In genomic region chr1:31501505-31501904, GRCh38 we compare ENCODE assay signal across 16 cellular contexts.
DNase-seq lines count a peak whose midpoint lies in the region; ATAC-seq and TF ChIP-seq lines count a peak whose summit lies in the region.
"Had no signal": no experiment of that assay in that cellular context is flagged by ENCODE, and none has a peak within 500 bp of the region (broad histone marks: within the 10 kb centered on the region; RNA-seq: fewer than 3 reads in every experiment).

No MANE protein-coding gene starts in this region.

- H3K36me3 Mint-ChIP-seq in WTC11 (no peaks in the 10 kb centered on the region), glutamatergic neuron (ENCODE audit: unreplicated experiment) (no peaks in the 10 kb centered on the region)
- H3K36me3 Mint-ChIP-seq in activated CD4-positive, alpha-beta T cell treated with anti-CD3 and anti-CD28 coated beads, Interleukin-2, amount 10 ng/mL, durations not matched to agents 7 days and 5 days (ENCODE audit: low read depth) = no peaks in the 10 kb centered on the region
- H3K36me3 Mint-ChIP-seq: memory B cell had no signal

- H3K4me1 Mint-ChIP-seq in WTC11 = peaks cover 38% of the 10 kb centered on the region
- peaks cover 8% of the 10 kb centered on the region for H3K4me1 Mint-ChIP-seq in glutamatergic neuron (ENCODE audit: low read depth, unreplicated experiment)
- H3K4me1 Mint-ChIP-seq in activated CD4-positive, alpha-beta T cell treated with anti-CD3 and anti-CD28 coated beads, Interleukin-2, amount 10 ng/mL, durations not matched to agents 7 days and 5 days = peaks cover 13% of the 10 kb centered on the region

- 91 to 92% methylated on average over 5 of the region's 5 CpGs for WGBS in sigmoid colon, 2 donors

- H3K4me1 ChIP-seq in sigmoid colon = no peaks in the 10 kb centered on the region

- H3K4me3 ChIP-seq in AG04450 (ENCODE audit: low read depth, low read length) (no peak overlapping the region), sigmoid colon (no peak overlapping the region)

- TF ChIP-seq EP300 in sigmoid colon (IDR thresholded peaks at IDR 0.05) = no peak

- H3K9me3 Mint-ChIP-seq in WTC11 (no peaks in the 10 kb centered on the region), glutamatergic neuron (ENCODE audit: unreplicated experiment) (no peaks in the 10 kb centered on the region)
- no peaks in the 10 kb centered on the region for H3K9me3 Mint-ChIP-seq in activated CD4-positive, alpha-beta T cell treated with anti-CD3 and anti-CD28 coated beads, Interleukin-2, amount 10 ng/mL, durations not matched to agents 7 days and 5 days
- H3K9me3 Mint-ChIP-seq: memory B cell, nephron progenitor cell had no signal

- no peak overlapping the region for H3K27ac ChIP-seq in AG04450 (ENCODE audit: low read depth, low read length)
- H3K27ac ChIP-seq in sigmoid colon = no peak overlapping the region

- H3K27me3 ChIP-seq in AG04450 (ENCODE audit: control insufficient read depth, insufficient read depth, low read length) (peaks cover 25% of the 10 kb centered on the region), sigmoid colon (peaks cover 0 to 11% (median 3%) of the 10 kb centered on the region in 3 donors)

- H3K9me3 ChIP-seq in AG04450 (ENCODE audit: control insufficient read depth, insufficient read depth, low read length) (no peaks in the 10 kb centered on the region; the same call in 1 of the 2 replicates), sigmoid colon (no peaks in the 10 kb centered on the region)

- H3K27me3 Mint-ChIP-seq in WTC11 (ENCODE audit: low read depth) (peaks cover 4% of the 10 kb centered on the region; the same call in 1 of the 2 replicates), glutamatergic neuron (ENCODE audit: unreplicated experiment) (peaks cover 4% of the 10 kb centered on the region)
- peaks cover 17% of the 10 kb centered on the region for H3K27me3 Mint-ChIP-seq in activated CD4-positive, alpha-beta T cell treated with anti-CD3 and anti-CD28 coated beads, Interleukin-2, amount 10 ng/mL, durations not matched to agents 7 days and 5 days

- ATAC-seq in WTC11 (peak; percentile 50), GM18907 (IDR thresholded peaks at IDR 0.05; ENCODE audit: unreplicated experiment) (no peak)

- no peak for DNase-seq in AG04450 (ENCODE audit: low read depth, low spot score)
- DNase-seq in WTC11 (ENCODE audit: low spot score) = no peak
- DNase-seq in glutamatergic neuron = no peak
- no peak for DNase-seq in sigmoid colon
- DNase-seq in activated T-cell treated with anti-CD3 and anti-CD28 coated beads, Interleukin-2, amount 50 U/mL, for 1 hour = no peak
- DNase-seq in activated CD4-positive, alpha-beta T cell treated with anti-CD3 and anti-CD28 coated beads, Interleukin-2, amount 10 ng/mL, durations not matched to agents 7 days and 5 days = no peak
- DNase-seq: activated CD4-positive, alpha-beta T cell treated with anti-CD3 and anti-CD28 coated beads, Interleukin-2, amount 50 U/mL, for 48 hours; AML-193; DMS153; IMR-90; NCI-H1092; nephron progenitor cell; SIG-M5 had no signal

- H3K27ac Mint-ChIP-seq in WTC11 (no peak overlapping the region), glutamatergic neuron (ENCODE audit: unreplicated experiment) (no peak overlapping the region)
- H3K27ac Mint-ChIP-seq in activated CD4-positive, alpha-beta T cell treated with anti-CD3 and anti-CD28 coated beads, Interleukin-2, amount 10 ng/mL, durations not matched to agents 7 days and 5 days = no peak overlapping the region
- H3K27ac Mint-ChIP-seq: memory B cell, nephron progenitor cell had no signal

- intact Hi-C loops in sigmoid colon (cut with DNase I) = no loop called here

- peak; percentile 22; the same call in 1 of the 2 replicates for TF ChIP-seq CTCF in AG04450 (IDR thresholded peaks at IDR 0.05; ENCODE audit: low read depth, low read length)
- peak; percentile 45; the same call in 1 of the 2 replicates for TF ChIP-seq CTCF in GM12874 (IDR thresholded peaks at IDR 0.05; ENCODE audit: insufficient read depth, low read depth, low read length)
- no peak for TF ChIP-seq CTCF in WTC11 (IDR thresholded peaks at IDR 0.05)
- TF ChIP-seq CTCF in glutamatergic neuron (IDR thresholded peaks at IDR 0.05; ENCODE audit: partially characterized antibody, unreplicated experiment) = peak; percentile 42
- no peak for TF ChIP-seq CTCF in sigmoid colon (IDR thresholded peaks at IDR 0.05)

- H3K4me3 Mint-ChIP-seq in WTC11 = no peak overlapping the region
- no peak overlapping the region for H3K4me3 Mint-ChIP-seq in glutamatergic neuron (ENCODE audit: unreplicated experiment)
- no peak overlapping the region for H3K4me3 Mint-ChIP-seq in activated CD4-positive, alpha-beta T cell treated with anti-CD3 and anti-CD28 coated beads, Interleukin-2, amount 10 ng/mL, durations not matched to agents 7 days and 5 days
- H3K4me3 Mint-ChIP-seq: memory B cell, nephron progenitor cell had no signal

- POLR2A ChIA-PET in AG04450 (lab: Yijun Ruan, JAX) = no interaction called here
- POLR2A ChIA-PET in WTC11 (lab: Charles Lee) = no interaction called here
- POLR2A ChIA-PET in activated CD4-positive, alpha-beta T cell treated with anti-CD3 and anti-CD28 coated beads, Interleukin-2, amount 10 ng/mL, durations not matched to agents 7 days and 5 days (lab: Charles Lee) = no interaction called here

- no peaks in the 10 kb centered on the region for H3K36me3 ChIP-seq in sigmoid colon

- TF ChIP-seq POLR2A in sigmoid colon (IDR thresholded peaks at IDR 0.05) = no peak

- CTCF ChIA-PET in AG04450 (lab: Charles Lee) (no interaction called here), WTC11 (lab: Charles Lee) (interaction anchor here (0.9 to 1.6 kb wide), 6 partner anchors 9 to 288 kb away, joined by 3 to 5 read pairs (median 4); no protein-coding TSS in a partner anchor)
- CTCF ChIA-PET in activated CD4-positive, alpha-beta T cell treated with anti-CD3 and anti-CD28 coated beads, Interleukin-2, amount 10 ng/mL, durations not matched to agents 7 days and 5 days (lab: Charles Lee) = interaction anchor here (0.7 to 1.0 kb wide), 3 partner anchors 11 to 25 kb away, joined by 3 read pairs; no protein-coding TSS in a partner anchor

TF ChIP-seq in WTC11, 78 proteins besides CTCF, POLR2A, EP300 and RAD21:
- TF ChIP-seq PRRX2 (CRISPR knock-in tag; IDR thresholded peaks at IDR 0.05) (no peak), ZNF138 (CRISPR knock-in tag; conservative IDR thresholded peaks at IDR 0.05) (no peak), ZSCAN18 (CRISPR knock-in tag; IDR thresholded peaks at IDR 0.05) (no peak), ZNF232 (CRISPR knock-in tag; IDR thresholded peaks at IDR 0.05) (no peak), ERG (CRISPR knock-in tag; IDR thresholded peaks at IDR 0.05) (no peak), ZNF425 (CRISPR knock-in tag; conservative IDR thresholded peaks at IDR 0.05) (no peak), FOXK1 (CRISPR knock-in tag; IDR thresholded peaks at IDR 0.05) (no peak), ATF2 (CRISPR knock-in tag; IDR thresholded peaks at IDR 0.05; ENCODE audit: borderline replicate concordance, low read depth) (no peak)

Comparison
In these comparisons a context has a peak if more than half of its experiments do, and no peak if none do; other contexts are left out.
1. CTCF ChIP-seq: peak in AG04450 (single experiment), GM12874 (single experiment) and glutamatergic neuron (single experiment); none in WTC11 (single experiment) and sigmoid colon (0 of 4).